13 cellular contexts compared by ENCODE assay signal in genomic region chr1:170375082-170375733, GRCh38.
DNase-seq lines count a peak whose midpoint lies in the region; ATAC-seq and TF ChIP-seq lines count a peak whose summit lies in the region.
"Had no signal": no experiment of that assay in that cellular context is flagged by ENCODE, and none has a peak within 500 bp of the region (broad histone marks: within the 10 kb centered on the region; RNA-seq: fewer than 3 reads in every experiment).

No MANE protein-coding gene starts in this region.

- peak overlapping the region; percentile 72; the same call in 1 of the 2 replicates for H3K23ac ChIP-seq in IMR-90 (ENCODE audit: low read depth, low read length)

- POLR2A ChIA-PET in IMR-90 (lab: Charles Lee; ENCODE audit: unreplicated experiment) = interaction anchor here (0.7 kb wide), 1 partner anchor 76 kb away, joined by 3 read pairs; no protein-coding TSS in a partner anchor

- H3K9me3 ChIP-seq in IMR-90 (ENCODE audit: control insufficient read depth, insufficient read depth, low read length) = no peaks in the 10 kb centered on the region
- H3K9me3 ChIP-seq: A549 had no signal

- peak overlapping the region; percentile 42 for H2BK5ac ChIP-seq in IMR-90 (ENCODE audit: low read depth, low read length, poor library complexity, severe bottlenecking)

- in situ Hi-C loops in IMR-90 (cut with MboI; ENCODE audit: low sequenced_read_pairs) = no loop called here

- dilution Hi-C loops in IMR-90 (cut with HindIII; ENCODE audit: low sequenced_read_pairs, unreplicated experiment) = no loop called here

- BruUV-seq in IMR-90 (replicated peaks; lab: Mats Ljungman, UMichigan) = no TSS peak

- no peaks in the 10 kb centered on the region for H3K79me1 ChIP-seq in IMR-90 (ENCODE audit: low read depth in 1 of 2, low read length in 2 of 2)

- 40% methylated on average over 1 of the region's 3 CpGs; no CpG with 5 or more reads in 1 of the 2 experiments for WGBS in IMR-90 (ENCODE audit: extremely low coverage in 2 of 2, insufficient read length in 1 of 2), 2 experiments

- peaks cover 2% of the 10 kb centered on the region; the same call in 1 of the 2 replicates for H3K9me1 ChIP-seq in IMR-90 (ENCODE audit: insufficient read depth, low read length)

- no peak overlapping the region for H3K4me2 ChIP-seq in IMR-90 (ENCODE audit: low read depth, low read length)
- H3K4me2 ChIP-seq: A549 had no signal

- ATAC-seq in IMR-90 (ENCODE audit: low read depth) = peak; percentile 78
- ATAC-seq: A549; CD8-positive, alpha-beta T cell had no signal

- H4K91ac ChIP-seq in IMR-90 (ENCODE audit: insufficient read depth, low read depth, low read length) = peak overlapping the region; percentile 55

- intact Hi-C loops in IMR-90 (cut with micrococcal nuclease) = loop anchor here (5.0 kb wide), 1 partner anchor 37 kb away; no protein-coding TSS in a partner anchor

- H3K18ac ChIP-seq in IMR-90 (ENCODE audit: low read depth, low read length) = peak overlapping the region; percentile 97

- no peaks in the 10 kb centered on the region for H3K36me3 ChIP-seq in IMR-90 (ENCODE audit: control insufficient read depth, insufficient read depth, low read length)

- H2AK5ac ChIP-seq in IMR-90 (ENCODE audit: low read depth, low read length) = peak overlapping the region; percentile 87; the same call in 1 of the 2 replicates

- H2BK15ac ChIP-seq in IMR-90 (ENCODE audit: low read depth, low read length) = peak overlapping the region; percentile 84; the same call in 2 of the 3 replicates

- no peaks in the 10 kb centered on the region for H3K27me3 ChIP-seq in IMR-90 (ENCODE audit: control insufficient read depth, insufficient read depth, low read length)

- TF ChIP-seq RAD21 in IMR-90 (IDR thresholded peaks at IDR 0.05; ENCODE audit: low read length) = no peak

- no peak overlapping the region for H3K4me3 ChIP-seq in IMR-90 (ENCODE audit: insufficient read depth, low read depth, low read length)
- no peak overlapping the region for H3K4me3 ChIP-seq in choroid plexus epithelial cell (ENCODE audit: low read depth, low read length)
- H3K4me3 ChIP-seq in fibroblast of villous mesenchyme (ENCODE audit: low read depth, low read length) = no peak overlapping the region
- no peak overlapping the region for H3K4me3 ChIP-seq in coronary artery
- H3K4me3 ChIP-seq: A549 had no signal

- peak overlapping the region; percentile 70 for H3K14ac ChIP-seq in IMR-90 (replicated peaks; ENCODE audit: low read depth, low read length)

- H2BK20ac ChIP-seq in IMR-90 (ENCODE audit: low read depth, low read length) = peak overlapping the region; percentile 92

- peak overlapping the region; percentile 87 for H4K5ac ChIP-seq in IMR-90 (ENCODE audit: low read depth, low read length)

- H2AFZ ChIP-seq in IMR-90 (replicated peaks; ENCODE audit: low read length, poor library complexity) = peak overlapping the region; percentile 52

- peak overlapping the region; percentile 59 to 71; a peak in 2 of 4 replicates for H4K8ac ChIP-seq in IMR-90 (ENCODE audit: low read depth in 2 of 2, low read length in 2 of 2)

- H2BK120ac ChIP-seq in IMR-90 (ENCODE audit: low read depth, low read length) = peak overlapping the region; percentile 96

- TF ChIP-seq CTCF in IMR-90 (conservative IDR thresholded peaks at IDR 0.05; ENCODE audit: low read depth, low read length) = no peak
- no peak for TF ChIP-seq CTCF in choroid plexus epithelial cell (conservative IDR thresholded peaks at IDR 0.05; ENCODE audit: low read depth, low read length)
- TF ChIP-seq CTCF in fibroblast of villous mesenchyme (IDR thresholded peaks at IDR 0.05; ENCODE audit: insufficient read depth, low read depth, low read length) = no peak
- no peak for TF ChIP-seq CTCF in coronary artery (IDR thresholded peaks at IDR 0.05)

- no peak overlapping the region for H3K9ac ChIP-seq in IMR-90 (ENCODE audit: low read depth, low read length)

- H4K20me1 ChIP-seq in IMR-90 (ENCODE audit: insufficient read depth, low read length) = no peaks in the 10 kb centered on the region

- H3K4ac ChIP-seq in IMR-90 (ENCODE audit: low read depth, low read length) = peak overlapping the region; percentile 86

- no peak for TF ChIP-seq POLR2A in IMR-90 (IDR thresholded peaks at IDR 0.05; ENCODE audit: low read depth, low read length)

- H3K27ac ChIP-seq in IMR-90 (ENCODE audit: insufficient read depth, low read length) (peak overlapping the region; percentile 98), coronary artery (no peak overlapping the region)
- H3K27ac ChIP-seq: A549 had no signal

- H3K4me1 ChIP-seq in IMR-90 (ENCODE audit: control insufficient read depth, insufficient read depth, low read length) = peaks cover 12% of the 10 kb centered on the region
- H3K4me1 ChIP-seq: A549 had no signal

- CTCF ChIA-PET in IMR-90 (lab: Yijun Ruan, JAX) = no interaction called here

- DNase-seq in IMR-90 = peak; percentile 63
- DNase-seq in choroid plexus epithelial cell (ENCODE audit: low read depth) = peak; percentile 14
- peak; percentile 19 for DNase-seq in fibroblast of villous mesenchyme (ENCODE audit: low read depth)
- DNase-seq in middle frontal gyrus (ENCODE audit: extremely low spot score, low spot score) = no peak
- no peak for DNase-seq in coronary artery (ENCODE audit: low spot score)
- DNase-seq in OCI-M2 (lab: John Stamatoyannopoulos, UW; ENCODE audit: unreplicated experiment) = no peak
- DNase-seq: CD8-positive, alpha-beta T cell; COR-L47; DMS153; DMS79 treated with DMSO at 0.1 percent for 48 hours; EL; GDM1 had no signal

- H3K56ac ChIP-seq in IMR-90 (ENCODE audit: extremely low read depth, insufficient read depth, low read length) = no peak overlapping the region

- no peak overlapping the region for H2AK9ac ChIP-seq in IMR-90 (replicated peaks; ENCODE audit: low read depth, low read length, poor library complexity)

TF ChIP-seq in IMR-90, 13 proteins besides CTCF, POLR2A, EP300 and RAD21:
- no peak for TF ChIP-seq NFE2L2 (IDR thresholded peaks at IDR 0.05; ENCODE audit: low read depth, low read length)
- TF ChIP-seq MXI1 (IDR thresholded peaks at IDR 0.05; ENCODE audit: borderline replicate concordance, low read depth, low read length) = no peak
- no peak for TF ChIP-seq ELK1 (IDR thresholded peaks at IDR 0.05; ENCODE audit: borderline replicate concordance, low read depth, low read length)
- no peak for TF ChIP-seq RCOR1 (IDR thresholded peaks at IDR 0.05; ENCODE audit: insufficient replicate concordance, low read length)
- no peak for TF ChIP-seq FOS (IDR thresholded peaks at IDR 0.05; ENCODE audit: low read depth, low read length)

Comparison
In these comparisons a context has a peak if more than half of its experiments do, and no peak if none do; other contexts are left out.
1. DNase-seq: peak in IMR-90 (single experiment), choroid plexus epithelial cell (single experiment) and fibroblast of villous mesenchyme (single experiment); none in middle frontal gyrus (single experiment), coronary artery (single experiment) and OCI-M2 (single experiment).